ENCODE assay signal across 14 cellular contexts in the genomic region with DNA sequence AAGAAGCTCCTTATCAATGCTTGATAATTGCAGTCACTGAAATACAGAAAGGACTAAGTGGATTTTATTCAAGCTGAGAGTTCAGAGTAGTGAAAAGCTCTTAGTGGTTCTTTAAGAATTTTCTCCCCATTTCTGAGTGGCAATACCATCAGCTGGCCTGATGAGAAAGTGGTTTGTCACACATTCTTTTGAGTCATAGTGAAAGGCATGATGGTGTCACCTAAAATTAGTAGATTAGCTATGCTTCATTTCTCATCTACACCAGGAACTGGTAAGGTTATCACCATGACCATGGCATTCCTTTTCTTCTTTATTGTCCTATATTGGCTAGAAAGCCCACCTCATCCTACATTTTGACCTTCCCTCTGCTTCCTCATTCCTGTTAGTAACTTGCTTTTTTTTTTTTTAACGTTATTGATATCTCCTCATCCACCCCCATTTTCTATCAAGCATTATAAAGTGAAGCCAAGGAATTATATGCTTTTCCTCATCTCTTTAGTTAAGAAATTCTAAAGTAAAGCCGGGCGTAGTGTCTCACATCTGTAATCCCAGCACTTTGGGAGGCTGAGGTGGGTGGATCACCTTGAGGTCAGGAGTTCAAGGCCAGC.
A peak's percentile ranks its signal among the peaks of the same experiment; 100 is the strongest.
DNase-seq lines count a peak whose midpoint lies in the region; ATAC-seq and TF ChIP-seq lines count a peak whose summit lies in the region.
"Had no signal": no experiment of that assay in that cellular context is flagged by ENCODE, and none has a peak within 500 bp of the region (broad histone marks: within the 10 kb centered on the region; RNA-seq: fewer than 3 reads in every experiment).

No MANE protein-coding gene starts in this region.

- TF ChIP-seq EP300 in sigmoid colon (IDR thresholded peaks at IDR 0.05): no peak

- ATAC-seq in GM18502 (IDR thresholded peaks at IDR 0.05; ENCODE audit: poor library complexity, unreplicated experiment) (peak; percentile 99), GM19463 (IDR thresholded peaks at IDR 0.05; ENCODE audit: unreplicated experiment) (peak; percentile 94), HG03025 (IDR thresholded peaks at IDR 0.05; ENCODE audit: low FRiP score, unreplicated experiment) (peak; percentile 97)
- ATAC-seq: mucosa of descending colon had no signal

- H3K27me3 ChIP-seq in colonic mucosa (no peaks in the 10 kb centered on the region), sigmoid colon (no peaks in the 10 kb centered on the region)

- DNase-seq in RKO (ENCODE audit: low spot score) (peak; percentile 89), colonic mucosa (no peak), sigmoid colon (no peak), NCI-H2171 treated with DMSO at 0.1 percent for 48 hours (lab: John Stamatoyannopoulos, UW) (no peak), glutamatergic neuron (no peak)
- DNase-seq: activated CD4-positive, CD25-positive, alpha-beta regulatory T cell treated with anti-CD3 and anti-CD28 coated beads, Interleukin-2, amount 50 U/mL, for 72 hours; DND-41; mucosa of descending colon; NCI-H526 treated with DMSO at 0.1 percent for 48 hours; stimulated activated CD4-positive, alpha-beta T cell treated with anti-CD3 and anti-CD28 coated beads, Interleukin-2, amount 100 ng/mL, for 48 hours had no signal

- intact Hi-C loops in colonic mucosa (cut with DNase I) (loop anchor here (10.0 kb wide), 1 partner anchor 60 kb away; no protein-coding TSS in a partner anchor), sigmoid colon (cut with DNase I) (no loop called here)

- H3K36me3 ChIP-seq in colonic mucosa (no peaks in the 10 kb centered on the region), sigmoid colon (no peaks in the 10 kb centered on the region)

- no peak for TF ChIP-seq CTCF in colonic mucosa (IDR thresholded peaks at IDR 0.05)
- TF ChIP-seq CTCF in sigmoid colon (IDR thresholded peaks at IDR 0.05): no peak
- TF ChIP-seq CTCF in glutamatergic neuron (IDR thresholded peaks at IDR 0.05; ENCODE audit: partially characterized antibody, unreplicated experiment): no peak

- WGBS in sigmoid colon, 2 donors: 75 to 86% methylated on average over 3 of the region's 3 CpGs

- no peak overlapping the region for H3K27ac ChIP-seq in colonic mucosa
- H3K27ac ChIP-seq in sigmoid colon: no peak overlapping the region

- H3K4me1 Mint-ChIP-seq in glutamatergic neuron (ENCODE audit: low read depth, unreplicated experiment): no peaks in the 10 kb centered on the region
- H3K4me1 Mint-ChIP-seq: brain had no signal

- H3K27me3 Mint-ChIP-seq in glutamatergic neuron (ENCODE audit: unreplicated experiment): peaks cover 2% of the 10 kb centered on the region
- H3K27me3 Mint-ChIP-seq: brain had no signal

- H3K27ac Mint-ChIP-seq in glutamatergic neuron (ENCODE audit: unreplicated experiment): no peak overlapping the region
- H3K27ac Mint-ChIP-seq: brain had no signal

- H3K36me3 Mint-ChIP-seq in glutamatergic neuron (ENCODE audit: unreplicated experiment): no peaks in the 10 kb centered on the region
- H3K36me3 Mint-ChIP-seq: brain had no signal

- no peak overlapping the region for H3K4me3 ChIP-seq in colonic mucosa
- no peak overlapping the region for H3K4me3 ChIP-seq in sigmoid colon
- H3K4me3 ChIP-seq: mucosa of descending colon had no signal

- H3K9me3 ChIP-seq in colonic mucosa: no peaks in the 10 kb centered on the region
- H3K9me3 ChIP-seq in sigmoid colon: no peaks in the 10 kb centered on the region
- H3K9me3 ChIP-seq: mucosa of descending colon had no signal

- H3K9ac ChIP-seq in colonic mucosa (ENCODE audit: low read depth in 2 of 2, low read length in 2 of 2): no peak overlapping the region

- H3K9me3 Mint-ChIP-seq in glutamatergic neuron (ENCODE audit: unreplicated experiment): no peaks in the 10 kb centered on the region

- no peak overlapping the region for H3K4me3 Mint-ChIP-seq in glutamatergic neuron (ENCODE audit: unreplicated experiment)
- H3K4me3 Mint-ChIP-seq: brain had no signal

- no peak for TF ChIP-seq POLR2A in sigmoid colon (IDR thresholded peaks at IDR 0.05)

- H3K4me1 ChIP-seq in colonic mucosa (no peaks in the 10 kb centered on the region), sigmoid colon (peaks cover 0 to 8% (median 0%) of the 10 kb centered on the region in 4 donors)
